1 cellular context compared by ENCODE assay signal in the genomic region with DNA sequence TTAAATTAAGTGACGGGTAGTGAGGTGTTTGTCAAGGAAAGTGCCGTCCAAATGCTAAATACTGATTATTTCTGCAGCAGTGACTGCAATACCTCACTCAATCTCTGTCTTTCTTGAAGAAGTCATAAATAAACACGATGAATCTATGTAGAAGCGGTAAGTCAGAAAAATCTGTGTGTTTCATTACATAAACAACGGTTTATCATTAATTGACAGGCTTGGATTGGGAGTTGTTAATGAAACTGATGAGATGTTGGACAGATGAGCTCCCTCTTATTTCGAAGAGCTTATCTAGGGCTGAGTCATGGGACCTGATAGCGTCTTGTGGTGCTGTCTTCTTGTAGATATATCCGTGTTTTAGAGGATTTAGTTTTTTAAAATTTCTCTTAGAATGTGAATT.
TF ChIP-seq lines count a peak whose summit lies in the region.

No MANE protein-coding gene starts in this region.

TF ChIP-seq in K562, 482 proteins besides CTCF, POLR2A, EP300 and RAD21 (continued from another document):
- TF ChIP-seq MAFG (tag; conservative IDR thresholded peaks at IDR 0.05) (peak; percentile 42; the same call in 1 of the 2 replicates), TEAD1 (CRISPR knock-in tag; IDR thresholded peaks at IDR 0.05) (no peak), ETV1 (tag; conservative IDR thresholded peaks at IDR 0.05; ENCODE audit: low read depth) (no peak), ARID1B (IDR thresholded peaks at IDR 0.05) (peak; percentile 60), RFX1 (IDR thresholded peaks at IDR 0.05) (no peak), HDAC1 (IDR thresholded peaks at IDR 0.05) (peak in 1 of 2 experiments; percentile 32; a peak in 1 of 4 replicates), NCOA4 (IDR thresholded peaks at IDR 0.05; ENCODE audit: partially characterized antibody) (no peak)
- TF ChIP-seq, protein P1, sequence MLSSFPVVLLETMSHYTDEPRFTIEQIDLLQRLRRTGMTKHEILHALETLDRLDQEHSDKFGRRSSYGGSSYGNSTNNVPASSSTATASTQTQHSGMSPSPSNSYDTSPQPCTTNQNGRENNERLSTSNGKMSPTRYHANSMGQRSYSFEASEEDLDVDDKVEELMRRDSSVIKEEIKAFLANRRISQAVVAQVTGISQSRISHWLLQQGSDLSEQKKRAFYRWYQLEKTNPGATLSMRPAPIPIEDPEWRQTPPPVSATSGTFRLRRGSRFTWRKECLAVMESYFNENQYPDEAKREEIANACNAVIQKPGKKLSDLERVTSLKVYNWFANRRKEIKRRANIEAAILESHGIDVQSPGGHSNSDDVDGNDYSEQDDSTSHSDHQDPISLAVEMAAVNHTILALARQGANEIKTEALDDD (IDR thresholded peaks at IDR 0.05) = no peak
